In the genomic region with DNA sequence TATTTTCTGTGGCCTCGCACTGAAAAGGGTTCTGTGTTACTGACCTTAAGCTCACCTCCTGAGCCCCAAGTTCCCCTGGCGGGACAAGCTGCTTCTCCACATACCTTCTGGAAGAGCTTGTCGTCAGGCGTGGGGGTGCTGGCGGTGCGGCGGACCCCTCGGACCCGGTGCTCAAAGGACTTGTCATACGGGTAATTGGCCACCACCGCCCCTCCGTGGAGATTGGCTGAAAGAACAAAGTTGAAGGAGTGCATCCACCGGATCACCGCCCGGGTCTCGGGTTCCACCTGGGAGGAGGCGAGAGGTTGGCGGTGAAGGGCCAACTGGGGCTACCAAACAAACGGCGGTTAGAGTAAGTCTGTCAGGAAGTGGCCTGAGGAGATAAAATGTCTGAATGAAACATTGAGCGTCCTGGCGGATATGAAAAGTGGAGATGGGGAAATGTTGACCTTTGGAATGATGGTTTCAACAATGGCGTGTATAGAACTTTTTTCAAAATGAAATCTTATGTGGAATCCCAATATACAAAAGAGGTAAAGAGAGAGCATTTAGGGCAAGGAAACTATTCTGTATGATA, we compare ENCODE assay signal across 23 cellular contexts. TPM values are rescaled to one million over a fixed set of nuclear protein-coding genes. Genes with fewer than 3 reads are reported as not detected.
"Had no signal": no experiment of that assay in that cellular context is flagged by ENCODE, and none has a peak within 500 bp of the region (broad histone marks: within the 10 kb centered on the region; RNA-seq: fewer than 3 reads in every experiment).

No MANE protein-coding gene starts in this region.

- H3K4me1 ChIP-seq: body of pancreas, foreskin keratinocyte, parathyroid adenoma, sigmoid colon, stomach had no signal

- H3K4me3 ChIP-seq: body of pancreas, sigmoid colon, stomach had no signal

- H3K9me3 Mint-ChIP-seq: activated CD4-positive, alpha-beta memory T cell treated with anti-CD3 and anti-CD28 coated beads for 36 hours; natural killer cell; stimulated activated effector memory CD8-positive, alpha-beta T cell treated with anti-CD3 and anti-CD28 coated beads, Interleukin-12 subunit alpha, Interleukin-12 subunit beta, amount 100 ng/mL, for 72 hours had no signal

- ATAC-seq: activated CD4-positive, alpha-beta T cell treated with anti-CD3 and anti-CD28 coated beads for 36 hours; body of pancreas; foreskin keratinocyte; natural killer cell; stimulated activated effector memory CD8-positive, alpha-beta T cell treated with anti-CD3 and anti-CD28 coated beads, Interleukin-12 subunit alpha, Interleukin-12 subunit beta, amount 100 ng/mL, for 72 hours had no signal

- H3K4me3 Mint-ChIP-seq: activated CD4-positive, alpha-beta memory T cell treated with anti-CD3 and anti-CD28 coated beads for 36 hours; activated CD4-positive, alpha-beta T cell treated with anti-CD3 and anti-CD28 coated beads for 36 hours; natural killer cell; stimulated activated effector memory CD8-positive, alpha-beta T cell treated with anti-CD3 and anti-CD28 coated beads, Interleukin-12 subunit alpha, Interleukin-12 subunit beta, amount 100 ng/mL, for 72 hours had no signal

- H3K36me3 Mint-ChIP-seq: activated CD4-positive, alpha-beta memory T cell treated with anti-CD3 and anti-CD28 coated beads for 36 hours; natural killer cell; stimulated activated effector memory CD8-positive, alpha-beta T cell treated with anti-CD3 and anti-CD28 coated beads, Interleukin-12 subunit alpha, Interleukin-12 subunit beta, amount 100 ng/mL, for 72 hours had no signal

- H3K27ac ChIP-seq: body of pancreas, epithelial cell of prostate, foreskin keratinocyte, parathyroid adenoma, sigmoid colon, stomach had no signal

- H3K9me3 ChIP-seq: body of pancreas, sigmoid colon, stomach had no signal

- DNase-seq: activated CD4-positive, alpha-beta memory T cell treated with anti-CD3 and anti-CD28 coated beads for 36 hours; activated CD4-positive, alpha-beta T cell treated with anti-CD3 and anti-CD28 coated beads for 36 hours; activated naive CD4-positive, alpha-beta T cell; activated T-cell treated with anti-CD3 and anti-CD28 coated beads for 4 hours; body of pancreas; dermis blood vessel endothelial cell; foreskin keratinocyte; glutamatergic neuron; hippocampal formation; mesenchymal stem cell; natural killer cell; sigmoid colon; stimulated activated CD4-positive, alpha-beta T cell treated with anti-CD3 and anti-CD28 coated beads, Interleukin-4, amount 100 ng/mL, for 24 hours; stomach had no signal

- H3K36me3 ChIP-seq: sigmoid colon, stomach had no signal

- H3K79me2 ChIP-seq: parathyroid adenoma had no signal

- H3K4me1 Mint-ChIP-seq: activated CD4-positive, alpha-beta T cell treated with anti-CD3 and anti-CD28 coated beads for 36 hours; natural killer cell; stimulated activated effector memory CD8-positive, alpha-beta T cell treated with anti-CD3 and anti-CD28 coated beads, Interleukin-12 subunit alpha, Interleukin-12 subunit beta, amount 100 ng/mL, for 72 hours had no signal

- H2AFZ ChIP-seq: parathyroid adenoma had no signal

- H3K27ac Mint-ChIP-seq: activated CD4-positive, alpha-beta memory T cell treated with anti-CD3 and anti-CD28 coated beads for 36 hours; activated CD4-positive, alpha-beta T cell treated with anti-CD3 and anti-CD28 coated beads for 36 hours; natural killer cell; stimulated activated effector memory CD8-positive, alpha-beta T cell treated with anti-CD3 and anti-CD28 coated beads, Interleukin-12 subunit alpha, Interleukin-12 subunit beta, amount 100 ng/mL, for 72 hours had no signal

- H3K27me3 ChIP-seq: body of pancreas had no signal

RNA-seq across cellular contexts. Expression of gene CPN1, which starts 16.5 kb away (rescaled TPM):
- total RNA-seq: activated CD4-positive, alpha-beta memory T cell treated with anti-CD3 and anti-CD28 coated beads for 36 hours; activated CD4-positive, alpha-beta T cell treated with anti-CD3 and anti-CD28 coated beads for 36 hours; body of pancreas; cardiac septum; dermis blood vessel endothelial cell; fibroblast of lung; foreskin keratinocyte; lower leg skin; mucosa of gallbladder; natural killer cell; sigmoid colon; stomach; T-helper 2 cell treated with Interferon-gamma antibody and Interleukin-4, amounts not matched to agents 100 ng/mL and 5 ng/mL, for 36 hours; ureter had no signal
- polyA plus RNA-seq: fibroblast of lung, foreskin keratinocyte, stomach had no signal
